8 cellular contexts compared by ENCODE assay signal in genomic region chr11:67630230-67630942, GRCh38. TPM values are rescaled to one million over a fixed set of nuclear protein-coding genes. Genes with fewer than 3 reads are reported as not detected.
DNase-seq lines count a peak whose midpoint lies in the region; ATAC-seq and TF ChIP-seq lines count a peak whose summit lies in the region.

No MANE protein-coding gene starts in this region.

- peaks cover 6 to 13% (median 10%) of the 10 kb centered on the region in 4 donors for H3K4me1 Mint-ChIP-seq in naive thymus-derived CD8-positive, alpha-beta T cell
- peaks cover 10% of the 10 kb centered on the region for H3K4me1 Mint-ChIP-seq in stimulated activated naive CD8-positive, alpha-beta T cell treated with anti-CD3 and anti-CD28 coated beads, Interleukin-15, Interleukin-2, amounts not matched to agents 100 ng/mL and 50 ng/mL, for 24 hours (ENCODE audit: low read depth)

- peak; percentile 57 for TF ChIP-seq CTCF in fibroblast of mammary gland (conservative IDR thresholded peaks at IDR 0.05; ENCODE audit: control insufficient read depth, insufficient read depth, low read depth, low read length)

- no peaks in the 10 kb centered on the region for H3K27me3 Mint-ChIP-seq in naive thymus-derived CD8-positive, alpha-beta T cell
- no peaks in the 10 kb centered on the region for H3K27me3 Mint-ChIP-seq in stimulated activated naive CD8-positive, alpha-beta T cell treated with anti-CD3 and anti-CD28 coated beads, Interleukin-15, Interleukin-2, amounts not matched to agents 100 ng/mL and 50 ng/mL, for 24 hours

- peak; percentile 73 for ATAC-seq in GM21825 (IDR thresholded peaks at IDR 0.05; ENCODE audit: unreplicated experiment)
- peak; percentile 65 to 68 for ATAC-seq in naive thymus-derived CD8-positive, alpha-beta T cell

- POLR2A ChIA-PET in naive thymus-derived CD8-positive, alpha-beta T cell (lab: Charles Lee), result interaction anchor here (0.5 to 5.5 kb wide), 8 partner anchors 9 to 745 kb away, joined by 3 to 61 read pairs (median 6); partner anchors contain the start of genes ACY3 and TBX10

- H3K9me3 ChIP-seq in KOPT-K1 (ENCODE audit: insufficient read depth, low read length, poor library complexity, severe bottlenecking), result no peaks in the 10 kb centered on the region

- peak overlapping the region; percentile 82 to 95 (median 90) for H3K4me3 Mint-ChIP-seq in naive thymus-derived CD8-positive, alpha-beta T cell
- peak overlapping the region; percentile 84 for H3K4me3 Mint-ChIP-seq in stimulated activated naive CD8-positive, alpha-beta T cell treated with anti-CD3 and anti-CD28 coated beads, Interleukin-15, Interleukin-2, amounts not matched to agents 100 ng/mL and 50 ng/mL, for 24 hours

- peak; percentile 98 for DNase-seq in EL
- DNase-seq in activated T-helper 1 cell treated with Interleukin-2 at 50 U/mL for 16 hours (ENCODE audit: low read depth), result peak; percentile 88
- peak; percentile 93 for DNase-seq in fibroblast of mammary gland (ENCODE audit: low read depth)
- peak in 9 of 10 donors; percentile 83 to 95 (median 88) for DNase-seq in naive thymus-derived CD8-positive, alpha-beta T cell

- H3K4me3 ChIP-seq in fibroblast of mammary gland (ENCODE audit: control insufficient read depth, low read depth, low read length), result peak overlapping the region; percentile 66

- no peaks in the 10 kb centered on the region for H3K9me3 Mint-ChIP-seq in naive thymus-derived CD8-positive, alpha-beta T cell
- H3K9me3 Mint-ChIP-seq in stimulated activated naive CD8-positive, alpha-beta T cell treated with anti-CD3 and anti-CD28 coated beads, Interleukin-15, Interleukin-2, amounts not matched to agents 100 ng/mL and 50 ng/mL, for 24 hours, result no peaks in the 10 kb centered on the region

- H3K36me3 ChIP-seq in KOPT-K1 (ENCODE audit: insufficient read depth, low read length), result peaks cover 5% of the 10 kb centered on the region; the same call in 1 of the 2 replicates

- peak overlapping the region; percentile 76 for H3K27ac ChIP-seq in KOPT-K1 (ENCODE audit: low read depth, low read length, poor library complexity, severe bottlenecking)

- peak overlapping the region; percentile 45 to 95 (median 90) for H3K27ac Mint-ChIP-seq in naive thymus-derived CD8-positive, alpha-beta T cell
- H3K27ac Mint-ChIP-seq in stimulated activated naive CD8-positive, alpha-beta T cell treated with anti-CD3 and anti-CD28 coated beads, Interleukin-15, Interleukin-2, amounts not matched to agents 100 ng/mL and 50 ng/mL, for 24 hours, result peak overlapping the region; percentile 84

- no peaks in the 10 kb centered on the region for H3K36me3 Mint-ChIP-seq in naive thymus-derived CD8-positive, alpha-beta T cell
- H3K36me3 Mint-ChIP-seq in stimulated activated naive CD8-positive, alpha-beta T cell treated with anti-CD3 and anti-CD28 coated beads, Interleukin-15, Interleukin-2, amounts not matched to agents 100 ng/mL and 50 ng/mL, for 24 hours (ENCODE audit: low read depth), result peaks cover 7% of the 10 kb centered on the region

TF ChIP-seq in PFSK-1, 5 proteins besides CTCF, POLR2A, EP300 and RAD21:
- TF ChIP-seq TAF1 (IDR thresholded peaks at IDR 0.05; ENCODE audit: borderline replicate concordance, insufficient read depth, low read length), result no peak
- TF ChIP-seq REST (IDR thresholded peaks at IDR 0.05; ENCODE audit: insufficient read depth in 1 of 2, low read depth in 2 of 2, low read length in 2 of 2), result no peak
- peak; percentile 50 for TF ChIP-seq FOXP2 (optimal IDR thresholded peaks at IDR 0.05; ENCODE audit: borderline replicate concordance, extremely low read depth, extremely low read length, insufficient read depth)
- TF ChIP-seq POLR2AphosphoS5 (IDR thresholded peaks at IDR 0.05; ENCODE audit: low read depth, low read length), result no peak; the same call in 1 of the 2 replicates
- TF ChIP-seq SIN3A (IDR thresholded peaks at IDR 0.05; ENCODE audit: borderline replicate concordance, insufficient read depth, low read length), result peak; percentile 90; the same call in 1 of the 2 replicates

RNA-seq across cellular contexts. Expression of gene NUDT8, which starts 0.6 kb away (rescaled TPM):
- 11.9 TPM for polyA plus RNA-seq in PFSK-1 (2012; ENCODE audit: insufficient read length, low read depth)
- total RNA-seq in naive thymus-derived CD8-positive, alpha-beta T cell, result 1 to 10 TPM; 2.0 to 3.2 TPM
- 1 to 10 TPM; 2.7 to 3.1 (median 2.7) TPM for polyA plus RNA-seq in naive thymus-derived CD8-positive, alpha-beta T cell

RNA-seq across cellular contexts. Expression of gene TBX10, which starts 9.2 kb away (rescaled TPM):
- polyA plus RNA-seq in PFSK-1 (2012; ENCODE audit: insufficient read length, low read depth), result not detected
- total RNA-seq in naive thymus-derived CD8-positive, alpha-beta T cell, result not detected
- polyA plus RNA-seq in naive thymus-derived CD8-positive, alpha-beta T cell, result not detected

RNA-seq across cellular contexts. Expression of gene ACY3, which starts 20.1 kb away (rescaled TPM):
- not detected for polyA plus RNA-seq in PFSK-1 (2012; ENCODE audit: insufficient read length, low read depth)
- not detected for total RNA-seq in naive thymus-derived CD8-positive, alpha-beta T cell
- polyA plus RNA-seq in naive thymus-derived CD8-positive, alpha-beta T cell, result under 1 TPM in 2 of 3 donors, not detected in 1; 0.29 to 0.64 TPM

RNA-seq across cellular contexts. Expression of gene NDUFV1, which starts 23.6 kb away (rescaled TPM):
- 572 TPM for polyA plus RNA-seq in PFSK-1 (2012; ENCODE audit: insufficient read length, low read depth)
- 100 to 1,000 TPM; 197 to 199 TPM for total RNA-seq in naive thymus-derived CD8-positive, alpha-beta T cell
- polyA plus RNA-seq in naive thymus-derived CD8-positive, alpha-beta T cell, result 100 to 1,000 TPM; 122 to 123 (median 122) TPM

RNA-seq across cellular contexts. Expression of gene ALDH3B2, which starts 44.0 kb away (rescaled TPM):
- not detected for polyA plus RNA-seq in PFSK-1 (2012; ENCODE audit: insufficient read length, low read depth)
- total RNA-seq in naive thymus-derived CD8-positive, alpha-beta T cell, result not detected
- polyA plus RNA-seq in naive thymus-derived CD8-positive, alpha-beta T cell, result not detected

Comparison
In these comparisons a context has a peak if more than half of its experiments do, and no peak if none do; other contexts are left out.
1. Peak in every context shown above with its lines: DNase-seq, ATAC-seq, H3K4me3 ChIP-seq and H3K27ac ChIP-seq.